13 cellular contexts compared by ENCODE assay signal in the genomic region with DNA sequence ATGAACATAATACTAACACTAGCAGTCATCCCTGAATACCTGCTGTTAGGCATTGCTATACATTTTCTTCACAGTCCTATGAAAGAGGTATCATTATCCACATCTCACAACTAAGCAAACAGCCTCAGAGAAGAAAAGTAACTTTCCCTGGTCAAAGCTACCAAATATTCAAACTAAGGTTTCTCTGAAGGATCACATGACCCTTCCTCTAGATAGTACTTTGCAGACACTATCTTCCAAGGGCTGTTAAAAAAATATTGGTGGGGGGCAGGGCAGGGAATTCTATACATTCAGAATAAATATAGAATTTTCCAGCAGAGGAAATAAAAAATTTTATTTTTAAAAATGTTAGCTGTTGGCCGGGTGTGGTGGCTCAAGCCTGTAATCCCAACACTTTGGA. TPM values are rescaled to one million over a fixed set of nuclear protein-coding genes. Genes with fewer than 3 reads are reported as not detected.
A peak's percentile ranks its signal among the peaks of the same experiment; 100 is the strongest.
DNase-seq lines count a peak whose midpoint lies in the region; ATAC-seq and TF ChIP-seq lines count a peak whose summit lies in the region.
"Had no signal": no experiment of that assay in that cellular context is flagged by ENCODE, and none has a peak within 500 bp of the region (broad histone marks: within the 10 kb centered on the region; RNA-seq: fewer than 3 reads in every experiment).

No MANE protein-coding gene starts in this region.

- H3K36me3 Mint-ChIP-seq in nephron (ENCODE audit: low read depth), result peaks cover 8% of the 10 kb centered on the region

- H3K79me2 ChIP-seq in mesendoderm (ENCODE audit: control insufficient read depth, insufficient read depth, low read length), result no peaks in the 10 kb centered on the region

- no peak overlapping the region for H3K9ac ChIP-seq in mesendoderm (ENCODE audit: low read length)
- H3K9ac ChIP-seq: BLaER1 had no signal

- H4K8ac ChIP-seq in mesendoderm (ENCODE audit: low read depth, low read length), result no peak overlapping the region

- no peaks in the 10 kb centered on the region for H3K27me3 ChIP-seq in heart right ventricle
- no peaks in the 10 kb centered on the region for H3K27me3 ChIP-seq in aorta (ENCODE audit: control insufficient read depth in 1 of 2, insufficient read depth in 2 of 2, low read length in 1 of 2)
- H3K27me3 ChIP-seq in mesendoderm (ENCODE audit: insufficient read depth, low read length, poor library complexity), result no peaks in the 10 kb centered on the region
- H3K27me3 ChIP-seq: BLaER1 had no signal

- H3K27me3 Mint-ChIP-seq in nephron (ENCODE audit: low read depth), result peaks cover under 1% of the 10 kb centered on the region
- H3K27me3 Mint-ChIP-seq: activated T-cell treated with anti-CD3 and anti-CD28 coated beads, Interleukin-2, amount 50 U/mL, for 24 hours had no signal

- DNase-seq in heart right ventricle (no peak), Right ventricle myocardium inferior (ENCODE audit: missing footprints) (no peak), epithelial cell of esophagus (ENCODE audit: low read depth) (no peak), aorta (no peak), mesendoderm (no peak), GM13976 (ENCODE audit: low spot score) (no peak)
- DNase-seq: activated T-cell treated with anti-CD3 and anti-CD28 coated beads, Interleukin-2, amount 50 U/mL, for 24 hours; Karpas-422; NCI-H526 treated with DMSO at 0.1 percent for 48 hours; T-helper 9 cell had no signal

- H2AK5ac ChIP-seq in mesendoderm (ENCODE audit: low read length), result no peak overlapping the region

- H3K4me3 Mint-ChIP-seq in nephron, result peak overlapping the region; percentile 60 to 64 (median 62)
- H3K4me3 Mint-ChIP-seq: activated T-cell treated with anti-CD3 and anti-CD28 coated beads, Interleukin-2, amount 50 U/mL, for 24 hours had no signal

- H2BK15ac ChIP-seq in mesendoderm (replicated peaks; ENCODE audit: low read depth), result no peak overlapping the region

- H4K5ac ChIP-seq in mesendoderm (ENCODE audit: low read length), result no peak overlapping the region

- in situ Hi-C loops in GM13976 (cut with MboI; ENCODE audit: low sequenced_read_pairs, unreplicated experiment), result no loop called here

- H3K56ac ChIP-seq in mesendoderm (ENCODE audit: low read length), result no peak overlapping the region

- no peak overlapping the region for H3K4me2 ChIP-seq in mesendoderm (ENCODE audit: low read length)

- ATAC-seq in heart right ventricle (no peak), Right ventricle myocardium inferior (no peak), aorta (ENCODE audit: low FRiP score) (no peak), HG03571 (IDR thresholded peaks at IDR 0.05; ENCODE audit: unreplicated experiment) (no peak)

- H3K4me3 ChIP-seq in heart right ventricle (peak overlapping the region in 7 of 10 donors; percentile 26 to 46 (median 40)), epithelial cell of esophagus (ENCODE audit: low read length) (peak overlapping the region; percentile 13), aorta (ENCODE audit: low read length in 2 of 2) (peak overlapping the region; percentile 41 to 52), mesendoderm (ENCODE audit: low read length) (no peak overlapping the region)
- H3K4me3 ChIP-seq: BLaER1 had no signal

- H3K4ac ChIP-seq in mesendoderm (ENCODE audit: low read depth, low read length), result no peak overlapping the region

- H3K36me3 ChIP-seq in heart right ventricle (peaks cover 0 to 16% (median 6%) of the 10 kb centered on the region in 9 donors), aorta (ENCODE audit: control insufficient read depth in 1 of 2, insufficient read depth in 2 of 2, low read length in 1 of 2) (no peaks in the 10 kb centered on the region), mesendoderm (ENCODE audit: control insufficient read depth, insufficient read depth, low read length) (no peaks in the 10 kb centered on the region)

- H3K27ac ChIP-seq in heart right ventricle (peak overlapping the region in 9 of 10 donors; percentile 58 to 93 (median 80)), aorta (ENCODE audit: low read depth in 1 of 2, low read length in 2 of 2) (no peak overlapping the region), mesendoderm (ENCODE audit: low read depth, low read length) (no peak overlapping the region)
- H3K27ac ChIP-seq: BLaER1 had no signal

- no peaks in the 10 kb centered on the region for H3K79me1 ChIP-seq in mesendoderm (ENCODE audit: low read length)

- 81% methylated on average over 1 of the region's 1 CpG for WGBS in heart right ventricle, 2 donors
- WGBS in aorta, 2 donors, result 60 to 70% methylated on average over 1 of the region's 1 CpG
- WGBS in mesendoderm (ENCODE audit: extremely low coverage, insufficient coverage, low lambda C conversion rate), result no CpG with 5 or more reads among the region's 1 CpG

- TF ChIP-seq CTCF in heart right ventricle (IDR thresholded peaks at IDR 0.05) (no peak), epithelial cell of esophagus (IDR thresholded peaks at IDR 0.05; ENCODE audit: insufficient read depth, low read depth, low read length, missing control alignments) (no peak), nephron (IDR thresholded peaks at IDR 0.05; ENCODE audit: unreplicated experiment in 3 of 3) (no peak), GM13976 (IDR thresholded peaks at IDR 0.05; ENCODE audit: borderline replicate concordance, control extremely low read depth, extremely low read depth, insufficient read depth, missing control alignments) (no peak)

- no peak overlapping the region for H3K18ac ChIP-seq in mesendoderm (ENCODE audit: low read length)

- H2BK5ac ChIP-seq in mesendoderm (ENCODE audit: low read length), result no peak overlapping the region

- no peak overlapping the region for H3K23ac ChIP-seq in mesendoderm (ENCODE audit: low read length)

- no peaks in the 10 kb centered on the region for H3K9me3 Mint-ChIP-seq in nephron
- H3K9me3 Mint-ChIP-seq: activated T-cell treated with anti-CD3 and anti-CD28 coated beads, Interleukin-2, amount 50 U/mL, for 24 hours had no signal

- intact Hi-C loops in heart right ventricle (cut with DNase I) (loop anchor here in 5 of 10 donors (5.0 to 10.0 kb wide), 3 partner anchors 47 to 52 kb away; partner anchors contain the start of gene COG3 (in 3 of the 5)), Right ventricle myocardium inferior (cut with DNase I) (no loop called here), aorta (cut with DNase I) (loop anchor here in 1 of 2 donors (5.0 kb wide), 1 partner anchor 47 kb away; the partner anchor contains the start of gene COG3)

- H3K4me1 Mint-ChIP-seq in nephron, result peaks cover 46% of the 10 kb centered on the region

- peak overlapping the region; percentile 80 to 97 (median 95) for H3K27ac Mint-ChIP-seq in nephron
- H3K27ac Mint-ChIP-seq: activated T-cell treated with anti-CD3 and anti-CD28 coated beads, Interleukin-2, amount 50 U/mL, for 24 hours had no signal

- H2BK120ac ChIP-seq in mesendoderm (ENCODE audit: low read depth, low read length), result no peak overlapping the region

- H3K9me3 ChIP-seq in heart right ventricle, result no peaks in the 10 kb centered on the region
- no peaks in the 10 kb centered on the region for H3K9me3 ChIP-seq in aorta (ENCODE audit: control insufficient read depth, low read length)
- H3K9me3 ChIP-seq: BLaER1 had no signal

- H3K4me1 ChIP-seq in heart right ventricle (peaks cover 13 to 63% (median 44%) of the 10 kb centered on the region in 9 donors), aorta (ENCODE audit: control insufficient read depth in 1 of 2, insufficient read depth in 2 of 2, low read length in 2 of 2) (no peaks in the 10 kb centered on the region), mesendoderm (ENCODE audit: control insufficient read depth, low read depth, low read length) (no peaks in the 10 kb centered on the region)

RNA-seq across cellular contexts. Expression of gene SLC25A30, which starts 3.1 kb away (rescaled TPM):
- total RNA-seq in heart right ventricle (100 to 1,000 TPM in 9 of 10 donors, 10 to 100 TPM in 1; 83.9 to 280 (median 159) TPM), Right ventricle myocardium inferior (150 TPM), aorta (10 to 100 TPM; 22.2 to 31.9 TPM)
- polyA plus RNA-seq in heart right ventricle (10 to 100 TPM in 1 of 2 donors, 1 to 10 TPM in 1; 9.3 to 36.6 TPM), aorta (10 to 100 TPM; 12.3 to 21.4 TPM)
- polyA plus RNA-seq in mesendoderm (2013, experiment 1 of 2), result 3.4 TPM
- polyA plus RNA-seq in mesendoderm (2013, experiment 2 of 2), result 4.8 TPM

RNA-seq across cellular contexts. Expression of gene COG3, which starts 49.6 kb away (rescaled TPM):
- total RNA-seq in heart right ventricle (10 to 100 TPM; 12.3 to 18.0 (median 15.8) TPM), Right ventricle myocardium inferior (12.3 TPM), aorta (10 to 100 TPM; 34.3 to 39.3 TPM)
- polyA plus RNA-seq in heart right ventricle (10 to 100 TPM in 1 of 2 donors, 1 to 10 TPM in 1; 9.9 to 14.6 TPM), aorta (10 to 100 TPM in 1 of 2 donors, 1 to 10 TPM in 1; 7.4 to 19.0 TPM)
- polyA plus RNA-seq in mesendoderm (2013, experiment 1 of 2), result 16.4 TPM
- polyA plus RNA-seq in mesendoderm (2013, experiment 2 of 2), result 17.5 TPM

Comparison
In these comparisons a context has a peak if more than half of its experiments do, and no peak if none do; other contexts are left out.
1. H3K27ac ChIP-seq: peak in heart right ventricle (9 of 10); none in aorta (0 of 2) and mesendoderm (single experiment).